8 cellular contexts compared by ENCODE assay signal in the genomic region with DNA sequence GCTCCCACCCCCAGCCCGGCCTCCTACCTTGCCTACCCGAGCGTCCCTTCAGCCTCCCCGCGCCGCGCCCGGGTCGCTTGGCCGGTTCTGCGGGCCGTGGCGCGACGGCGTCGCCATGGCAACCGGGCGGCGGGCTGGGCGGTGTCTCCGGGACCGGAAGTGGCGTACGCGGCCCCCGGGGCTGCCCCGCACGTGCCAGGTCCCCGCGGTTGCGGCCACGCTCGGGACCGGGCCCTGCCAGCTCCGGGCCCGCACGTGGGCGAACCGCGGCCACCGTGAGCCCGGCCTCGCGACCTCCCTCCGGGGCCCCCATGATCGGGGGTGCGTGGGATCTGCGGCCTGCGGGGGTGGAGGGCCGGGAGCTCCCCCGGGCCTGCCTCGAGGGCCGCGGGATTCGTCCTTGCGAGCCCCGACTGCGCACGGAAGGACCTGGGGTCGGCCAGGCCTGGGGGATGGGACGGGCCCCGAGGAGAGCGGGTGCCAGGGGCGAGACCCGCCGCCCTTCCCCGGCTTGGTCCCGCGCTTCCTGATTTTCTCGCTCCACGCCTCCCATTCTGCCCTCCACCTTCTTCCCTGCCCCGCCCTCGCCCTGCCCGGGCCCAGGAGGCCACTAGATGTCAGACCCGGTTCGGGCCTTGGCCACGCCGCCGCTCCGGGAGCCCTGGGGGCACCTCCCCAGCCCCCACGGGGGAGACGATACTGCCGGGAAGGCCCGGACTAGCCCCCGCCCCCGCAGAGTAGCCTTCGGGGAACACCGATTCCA. TPM values are rescaled to one million over a fixed set of nuclear protein-coding genes. Genes with fewer than 3 reads are reported as not detected.
DNase-seq lines count a peak whose midpoint lies in the region; ATAC-seq, FAIRE-seq and TF ChIP-seq lines count a peak whose summit lies in the region.

TSS of gene CYB561 (minus strand) at position 89 of the 763 bp plus-strand sequence. CDS start 8,759 bp downstream, outside the sequence.

- H3K36me3 ChIP-seq in thoracic aorta = no peaks in the 10 kb centered on the region

- H3K9me3 ChIP-seq in thoracic aorta = no peaks in the 10 kb centered on the region

- peak within 1 kb of the TSS; percentile 93 for H3K4me3 ChIP-seq in thoracic aorta

- TF ChIP-seq CTCF in omental fat pad (IDR thresholded peaks at IDR 0.05) = no peak
- TF ChIP-seq CTCF in thoracic aorta (IDR thresholded peaks at IDR 0.05) = no peak

- no peak for FAIRE-seq in frontal cortex (lab: Jason Lieb, UNC)

- ATAC-seq in GM19438 (IDR thresholded peaks at IDR 0.05; ENCODE audit: low read depth, unreplicated experiment) (peak; percentile 55), HG03565 (IDR thresholded peaks at IDR 0.05; ENCODE audit: unreplicated experiment) (peak; percentile 38), omental fat pad (ENCODE audit: low FRiP score) (peak; percentile 83), thoracic aorta (ENCODE audit: insufficient number of reproducible peaks, low FRiP score, low read depth) (peak; percentile 32)

- no peaks in the 10 kb centered on the region for H3K27me3 ChIP-seq in thoracic aorta (replicated peaks; ENCODE audit: insufficient read depth)

- H3K27ac ChIP-seq in thoracic aorta = peak within 1 kb of the TSS; percentile 47 to 53

- DNase-seq in COLO668 (lab: John Stamatoyannopoulos, UW; ENCODE audit: unreplicated experiment) (peak; percentile 85), RKO (ENCODE audit: low spot score) (peak; percentile 76), frontal cortex (ENCODE audit: low spot score in 2 of 2) (peak; percentile 83 to 93), omental fat pad (ENCODE audit: low spot score) (no peak), thoracic aorta (ENCODE audit: low spot score) (no peak)
- peak; percentile 56 for DNase-seq in activated gamma-delta T cell treated with anti-CD3 and anti-CD28 coated beads, Interleukin-2, amount 50 U/mL, for 16 hours (ENCODE audit: low read depth)

- H3K4me1 ChIP-seq in thoracic aorta (ENCODE audit: control insufficient read depth in 1 of 2, low read depth in 2 of 2) = peaks cover 10 to 16% of the 10 kb centered on the region in 2 donors

RNA-seq across cellular contexts. Expression of gene CYB561, which starts in this region (rescaled TPM):
- total RNA-seq in frontal cortex (15.9 TPM), omental fat pad (10 to 100 TPM; 19.9 to 22.3 (median 20.5) TPM), thoracic aorta (10 to 100 TPM; 19.0 to 23.7 TPM)

Comparison
In these comparisons a context has a peak if more than half of its experiments do, and no peak if none do; other contexts are left out.
1. DNase-seq: peak in COLO668 (single experiment), RKO (single experiment), activated gamma-delta T cell treated with anti-CD3 and anti-CD28 coated beads, Interleukin-2, amount 50 U/mL, for 16 hours (single experiment) and frontal cortex (2 of 2); none in omental fat pad (single experiment) and thoracic aorta (single experiment).
2. ATAC-seq: peak in every context shown above with its lines; median percentile 83 in omental fat pad; 55 in GM19438; 38 in HG03565; 32 in thoracic aorta.